Comparison of ENCODE assay signal across 9 cellular contexts in genomic region chr7:6228865-6229264, GRCh38. TPM values are rescaled to one million over a fixed set of nuclear protein-coding genes. Genes with fewer than 3 reads are reported as not detected.
DNase-seq lines count a peak whose midpoint lies in the region; ATAC-seq, FAIRE-seq and TF ChIP-seq lines count a peak whose summit lies in the region.
"Had no signal": no experiment of that assay in that cellular context is flagged by ENCODE, and none has a peak within 500 bp of the region (broad histone marks: within the 10 kb centered on the region; RNA-seq: fewer than 3 reads in every experiment).

No MANE protein-coding gene starts in this region.

- no peak overlapping the region for H3K9ac ChIP-seq in mucosa of rectum (ENCODE audit: low read depth in 1 of 2, low read length in 2 of 2)

- TF ChIP-seq CTCF in ascending aorta (IDR thresholded peaks at IDR 0.05) = no peak

- intact Hi-C loops in ascending aorta (cut with DNase I) = no loop called here

- peaks cover 4 to 36% of the 10 kb centered on the region in 2 donors for H3K4me1 ChIP-seq in ascending aorta
- peaks cover 6 to 23% of the 10 kb centered on the region in 2 donors for H3K4me1 ChIP-seq in mucosa of rectum (ENCODE audit: control insufficient read depth in 2 of 2, insufficient read depth in 2 of 2, low read length in 2 of 2)
- peaks cover 2 to 3% of the 10 kb centered on the region in 2 donors for H3K4me1 ChIP-seq in small intestine (ENCODE audit: control insufficient read depth in 2 of 2, insufficient read depth in 1 of 2, low read depth in 1 of 2, low read length in 1 of 2)

- no peak for FAIRE-seq in small intestine (lab: Jason Lieb, UNC)

- H3K9me3 ChIP-seq in ascending aorta (no peaks in the 10 kb centered on the region), mucosa of rectum (ENCODE audit: control insufficient read depth in 2 of 2, low read length in 2 of 2) (no peaks in the 10 kb centered on the region), small intestine (ENCODE audit: control insufficient read depth, low read depth) (no peaks in the 10 kb centered on the region)
- H3K9me3 ChIP-seq: SJSA1 had no signal

- ATAC-seq in GM18870 (IDR thresholded peaks at IDR 0.05; ENCODE audit: unreplicated experiment) (peak; percentile 63), HG03097 (IDR thresholded peaks at IDR 0.05; ENCODE audit: low FRiP score, unreplicated experiment) (peak; percentile 72)

- no peaks in the 10 kb centered on the region for H3K27me3 ChIP-seq in ascending aorta
- no peaks in the 10 kb centered on the region for H3K27me3 ChIP-seq in mucosa of rectum (ENCODE audit: control insufficient read depth in 2 of 2, insufficient read depth in 2 of 2, low read length in 2 of 2)
- no peaks in the 10 kb centered on the region for H3K27me3 ChIP-seq in small intestine (ENCODE audit: control insufficient read depth in 2 of 2, insufficient read depth in 2 of 2, low read length in 2 of 2)
- H3K27me3 ChIP-seq: SJSA1 had no signal

- DNase-seq in ascending aorta (ENCODE audit: low spot score in 2 of 2) (no peak), HuH-7 (ENCODE audit: low spot score) (no peak), NK-92 (lab: John Stamatoyannopoulos, UW; ENCODE audit: unreplicated experiment) (no peak), small intestine (no peak)
- no peak for DNase-seq in effector CD8-positive, alpha-beta T cell (lab: John Stamatoyannopoulos, UW)

- peak overlapping the region in 1 of 2 donors; percentile 34 for H3K4me3 ChIP-seq in ascending aorta
- peak overlapping the region in 1 of 2 donors; percentile 10 for H3K4me3 ChIP-seq in mucosa of rectum (ENCODE audit: low read length in 2 of 2)
- no peak overlapping the region for H3K4me3 ChIP-seq in small intestine (ENCODE audit: low read depth in 1 of 2, low read length in 2 of 2)
- H3K4me3 ChIP-seq: SJSA1 had no signal

- H3K27ac ChIP-seq in ascending aorta (peak overlapping the region; percentile 65 to 70), mucosa of rectum (ENCODE audit: low read depth in 2 of 2, low read length in 2 of 2) (peak overlapping the region; percentile 26 to 46), small intestine (ENCODE audit: low read depth in 1 of 2, low read length in 1 of 2) (no peak overlapping the region)

- WGBS in small intestine, 3 donors = 25 to 63% (median 63%) methylated on average over 4 of the region's 4 CpGs

- no peaks in the 10 kb centered on the region for H3K36me3 ChIP-seq in ascending aorta
- H3K36me3 ChIP-seq in mucosa of rectum (ENCODE audit: control insufficient read depth in 2 of 2, insufficient read depth in 2 of 2, low read length in 2 of 2) = no peaks in the 10 kb centered on the region
- H3K36me3 ChIP-seq in small intestine (ENCODE audit: control insufficient read depth in 2 of 2, insufficient read depth in 2 of 2, low read length in 2 of 2) = no peaks in the 10 kb centered on the region

RNA-seq across cellular contexts. Expression of gene CYTH3, which starts 43.6 kb away (rescaled TPM):
- total RNA-seq in ascending aorta = 51.8 TPM
- 10 to 100 TPM; 21.3 to 24.6 (median 24.2) TPM for polyA plus RNA-seq in small intestine

Comparison
In these comparisons a context has a peak if more than half of its experiments do, and no peak if none do; other contexts are left out.
1. H3K27ac ChIP-seq: peak in ascending aorta (2 of 2) and mucosa of rectum (2 of 2); none in small intestine (0 of 2).